In genomic region chr22:23292453-23293350, GRCh38 we compare ENCODE assay signal across 30 cellular contexts.
DNase-seq lines count a peak whose midpoint lies in the region; ATAC-seq, FAIRE-seq and TF ChIP-seq lines count a peak whose summit lies in the region.
"Had no signal": no experiment of that assay in that cellular context is flagged by ENCODE, and none has a peak within 500 bp of the region (broad histone marks: within the 10 kb centered on the region; RNA-seq: fewer than 3 reads in every experiment).

No MANE protein-coding gene starts in this region.

- no peak overlapping the region for H3K18ac ChIP-seq in mesenchymal stem cell (ENCODE audit: low read depth in 1 of 2, low read length in 2 of 2)

- CTCF ChIA-PET in GM12878 (lab: Yijun Ruan, JAX), result interaction anchor here (0.7 to 6.6 kb wide), 7 partner anchors 11 to 334 kb away, joined by 3 to 95 read pairs (median 8); partner anchors contain the start of gene BCR

- no peak for TF ChIP-seq EP300 in GM12878 (IDR thresholded peaks at IDR 0.05; ENCODE audit: borderline replicate concordance in 1 of 2, control insufficient read depth in 1 of 2, low read depth in 2 of 2, low read length in 2 of 2)

- no peak overlapping the region for H3K14ac ChIP-seq in mesenchymal stem cell (ENCODE audit: low read length in 2 of 2)

- RAD21 ChIA-PET in GM12878 (lab: Charles Lee; ENCODE audit: unreplicated experiment), result interaction anchor here (1.1 to 1.9 kb wide), 4 partner anchors 11 to 93 kb away, joined by 3 to 5 read pairs (median 4); no protein-coding TSS in a partner anchor

- peak; percentile 16 for DNase-seq in GM12865 (ENCODE audit: low read depth)
- DNase-seq in GM12878 (ENCODE audit: low read depth, low spot score), result no peak
- DNase-seq in glutamatergic neuron, result no peak
- no peak for DNase-seq in neural progenitor cell (ENCODE audit: low spot score)
- DNase-seq in GOT3 (lab: John Stamatoyannopoulos, UW), result no peak
- no peak for DNase-seq in 8988T
- no peak for DNase-seq in RPMI8226
- no peak for DNase-seq in mesenchymal stem cell
- DNase-seq: BE2C; Calu3; CD8-positive, alpha-beta memory T cell; DMS153; DND-41; Kasumi-1; MV-4-11; NCI-H1105; NCI-H1436 treated with DMSO at 0.1 percent for 48 hours; NCI-H187 treated with DMSO at 0.1 percent for 48 hours; NCI-H2107; NCI-H446 treated with DMSO at 0.1 percent for 48 hours; NCI-H526; NCI-H82; NK-92 treated with Interleukin-12 subunit alpha and Interleukin-12 subunit beta, amount 100 ng/mL, for 24 hours; PC-3; Right ventricle myocardium superior had no signal

- 71% methylated on average over 17 of the region's 17 CpGs for WGBS in GM12878 (ENCODE audit: insufficient coverage, insufficient replicate concordance, low lambda C conversion rate, missing lambda C conversion rate)
- 91% methylated on average over 15 of the region's 17 CpGs for WGBS in mesenchymal stem cell

- H4K20me1 ChIP-seq in GM12878 (ENCODE audit: control insufficient read depth, insufficient read depth) (no peaks in the 10 kb centered on the region), neural progenitor cell (ENCODE audit: low read depth) (peaks cover 11% of the 10 kb centered on the region)

- H2BK12ac ChIP-seq in mesenchymal stem cell (ENCODE audit: low read length in 2 of 2), result no peak overlapping the region

- no peak overlapping the region for H2BK15ac ChIP-seq in mesenchymal stem cell (ENCODE audit: low read depth, poor library complexity, severe bottlenecking)

- H2AK5ac ChIP-seq in mesenchymal stem cell (ENCODE audit: low read length, severe bottlenecking), result no peak overlapping the region

- H3K4me3 ChIP-seq in GM12865 (ENCODE audit: low read depth, low read length) (no peak overlapping the region), GM12878 (no peak overlapping the region), neural progenitor cell (no peak overlapping the region), mesenchymal stem cell (ENCODE audit: insufficient read depth in 1 of 2, low read depth in 1 of 2, low read length in 2 of 2) (no peak overlapping the region)
- H3K4me3 ChIP-seq: K562, SJSA1 had no signal

- H3K36me3 ChIP-seq in GM12878 (ENCODE audit: control insufficient read depth in 2 of 2, insufficient read depth in 2 of 2, low read length in 1 of 2), result peaks cover 8 to 13% of the 10 kb centered on the region in 2 experiments; a peak in 3 of 4 replicates
- no peaks in the 10 kb centered on the region for H3K36me3 ChIP-seq in neural progenitor cell
- peaks cover 91 to 92% of the 10 kb centered on the region in 2 experiments for H3K36me3 ChIP-seq in mesenchymal stem cell (ENCODE audit: control insufficient read depth in 1 of 2, insufficient read depth in 2 of 2, low read depth in 1 of 2, low read length in 2 of 2)

- peaks cover 24% of the 10 kb centered on the region for H3K9me3 Mint-ChIP-seq in glutamatergic neuron (ENCODE audit: unreplicated experiment)
- no peaks in the 10 kb centered on the region for H3K9me3 Mint-ChIP-seq in neural progenitor cell
- H3K9me3 Mint-ChIP-seq: CD8-positive, alpha-beta memory T cell had no signal

- H3K23ac ChIP-seq in mesenchymal stem cell (ENCODE audit: low read length in 2 of 2), result no peak overlapping the region

- H3K4me1 Mint-ChIP-seq in glutamatergic neuron (ENCODE audit: low read depth, unreplicated experiment) (peaks cover 36% of the 10 kb centered on the region), neural progenitor cell (peaks cover 6% of the 10 kb centered on the region)
- H3K4me1 Mint-ChIP-seq: CD14-positive monocyte had no signal

- H2AFZ ChIP-seq in GM12878 (ENCODE audit: control insufficient read depth, low read depth, low read length), result no peak overlapping the region
- no peak overlapping the region for H2AFZ ChIP-seq in neural progenitor cell (replicated peaks)
- H2AFZ ChIP-seq in mesenchymal stem cell (ENCODE audit: low read depth, low read length), result no peak overlapping the region

- H3K9ac ChIP-seq in GM12878 (ENCODE audit: control insufficient read depth, insufficient read depth, low read length) (no peak overlapping the region), neural progenitor cell (no peak overlapping the region), mesenchymal stem cell (ENCODE audit: low read length) (no peak overlapping the region)

- no peak for TF ChIP-seq RAD21 in GM12878 (IDR thresholded peaks at IDR 0.05; ENCODE audit: insufficient read depth, low read depth, low read length)

- peaks cover 14% of the 10 kb centered on the region for H3K27me3 Mint-ChIP-seq in glutamatergic neuron (ENCODE audit: unreplicated experiment)
- H3K27me3 Mint-ChIP-seq in neural progenitor cell (ENCODE audit: insufficient read depth, low read depth), result peaks cover 6% of the 10 kb centered on the region
- H3K27me3 Mint-ChIP-seq: CD8-positive, alpha-beta memory T cell had no signal

- H2BK5ac ChIP-seq in mesenchymal stem cell (ENCODE audit: low read depth, low read length, poor library complexity, severe bottlenecking), result no peak overlapping the region

- H3K9me3 ChIP-seq in GM12878 (replicated peaks; ENCODE audit: control insufficient read depth, insufficient read depth, low read length) (no peaks in the 10 kb centered on the region), neural progenitor cell (ENCODE audit: low read depth) (no peaks in the 10 kb centered on the region), mesenchymal stem cell (ENCODE audit: control insufficient read depth, low read length) (no peaks in the 10 kb centered on the region)
- H3K9me3 ChIP-seq: BE2C, SJSA1 had no signal

- no peak overlapping the region for H4K91ac ChIP-seq in mesenchymal stem cell (ENCODE audit: low read length)

- no peak overlapping the region for H2BK120ac ChIP-seq in mesenchymal stem cell (ENCODE audit: low read depth, low read length)

- peak; percentile 37 for ATAC-seq in GM12878
- ATAC-seq: K562, PC-3 had no signal

- no peak for TF ChIP-seq CTCF in GM12865 (IDR thresholded peaks at IDR 0.05; ENCODE audit: insufficient read depth, low read depth, low read length, missing control alignments)
- TF ChIP-seq CTCF in GM12878 (IDR thresholded peaks at IDR 0.05 in 2 of 3, conservative IDR thresholded peaks at IDR 0.05 in 1 of 3; ENCODE audit: control insufficient read depth in 2 of 3, extremely low read depth in 1 of 3, insufficient read depth in 1 of 3, low read depth in 3 of 3, low read length in 3 of 3), result peak in 1 of 3 experiments; percentile 10; a peak in 1 of 6 replicates
- TF ChIP-seq CTCF in glutamatergic neuron (IDR thresholded peaks at IDR 0.05; ENCODE audit: partially characterized antibody, unreplicated experiment), result no peak
- TF ChIP-seq CTCF in neural progenitor cell (IDR thresholded peaks at IDR 0.05), result no peak

- H3K27ac ChIP-seq in GM12878 (ENCODE audit: control insufficient read depth, insufficient read depth) (peak overlapping the region; percentile 9; the same call in 1 of the 2 replicates), neural progenitor cell (no peak overlapping the region), mesenchymal stem cell (ENCODE audit: low read length, poor library complexity, severe bottlenecking) (no peak overlapping the region)
- H3K27ac ChIP-seq: SJSA1 had no signal

- POLR2A ChIA-PET in GM12878 (lab: Charles Lee), result no interaction called here

- no peaks in the 10 kb centered on the region for H3K27me3 ChIP-seq in GM12878 (replicated peaks in 1 of 2; ENCODE audit: control insufficient read depth in 2 of 2, insufficient read depth in 2 of 2, low read length in 1 of 2)
- H3K27me3 ChIP-seq in neural progenitor cell, result no peaks in the 10 kb centered on the region
- H3K27me3 ChIP-seq in mesenchymal stem cell (ENCODE audit: control insufficient read depth in 1 of 2, insufficient read depth in 1 of 2, low read length in 2 of 2), result no peaks in the 10 kb centered on the region
- H3K27me3 ChIP-seq: BE2C, SJSA1 had no signal

- H3K4ac ChIP-seq in mesenchymal stem cell (ENCODE audit: low read depth in 1 of 2, low read length in 2 of 2), result no peak overlapping the region

- in situ Hi-C loops in GM12878 (cut with MboI), result loop anchor here (25.0 kb wide), 1 partner anchor 480 kb away; no protein-coding TSS in a partner anchor

- SMC1A ChIA-PET in GM12878 (lab: Charles Lee; ENCODE audit: uncharacterized antibody, unreplicated experiment), result interaction anchor here (0.8 to 1.9 kb wide), 6 partner anchors 11 to 332 kb away, joined by 3 to 7 read pairs (median 4); no protein-coding TSS in a partner anchor

- H4K8ac ChIP-seq in mesenchymal stem cell (ENCODE audit: low read length), result no peak overlapping the region

- H3F3A ChIP-seq in neural progenitor cell (ENCODE audit: low read depth), result peaks cover 10% of the 10 kb centered on the region

- peaks cover 7% of the 10 kb centered on the region for H3K36me3 Mint-ChIP-seq in glutamatergic neuron (ENCODE audit: unreplicated experiment)
- H3K36me3 Mint-ChIP-seq in neural progenitor cell, result peaks cover 28% of the 10 kb centered on the region

- H3K79me2 ChIP-seq in GM12878 (ENCODE audit: control insufficient read depth, insufficient read depth, low read length), result no peaks in the 10 kb centered on the region
- no peaks in the 10 kb centered on the region for H3K79me2 ChIP-seq in neural progenitor cell (ENCODE audit: low read depth)

- TF ChIP-seq POLR2A in GM12878 (IDR thresholded peaks at IDR 0.05; ENCODE audit: low read depth, low read length), result no peak

- H3K27ac Mint-ChIP-seq in glutamatergic neuron (ENCODE audit: unreplicated experiment) (peak overlapping the region; percentile 76), neural progenitor cell (peak overlapping the region; percentile 72)

- no peak overlapping the region for H3K4me3 Mint-ChIP-seq in glutamatergic neuron (ENCODE audit: unreplicated experiment)
- H3K4me3 Mint-ChIP-seq in neural progenitor cell, result no peak overlapping the region
- H3K4me3 Mint-ChIP-seq: CD14-positive monocyte; CD8-positive, alpha-beta memory T cell had no signal

- H3K4me1 ChIP-seq in GM12878 (ENCODE audit: control insufficient read depth, insufficient read depth, low read length) (peaks cover 9% of the 10 kb centered on the region), neural progenitor cell (no peaks in the 10 kb centered on the region), mesenchymal stem cell (ENCODE audit: control insufficient read depth, insufficient read depth, low read depth, low read length) (no peaks in the 10 kb centered on the region)
- H3K4me1 ChIP-seq: BE2C, SJSA1 had no signal

- H3K79me1 ChIP-seq in mesenchymal stem cell (replicated peaks; ENCODE audit: low read length, poor library complexity, severe bottlenecking), result no peaks in the 10 kb centered on the region

- FAIRE-seq in GM12878 (lab: Jason Lieb, UNC), result no peak
- FAIRE-seq: GM18507, H54, K562 had no signal

- H3K4me2 ChIP-seq in GM12878 (ENCODE audit: control insufficient read depth, insufficient read depth) (no peak overlapping the region), neural progenitor cell (no peak overlapping the region), mesenchymal stem cell (ENCODE audit: low read length, poor library complexity, severe bottlenecking) (no peak overlapping the region)

- intact Hi-C loops in GM12878 (cut with micrococcal nuclease; ENCODE audit: unreplicated experiment), result no loop called here

- BruUV-seq in GM12878 (replicated peaks; lab: Mats Ljungman, UMichigan), result no TSS peak

TF ChIP-seq in GM12878, 131 proteins besides CTCF, POLR2A, EP300 and RAD21 (continues in another document):
- TF ChIP-seq SPI1 (IDR thresholded peaks at IDR 0.05; ENCODE audit: borderline replicate concordance, insufficient read depth, low read depth, low read length) (0 out of 2 replicates have a peak, but pooled peaks have one; percentile 27), TAF1 (IDR thresholded peaks at IDR 0.05; ENCODE audit: borderline replicate concordance, low read depth, low read length) (no peak)
